In the genomic region with DNA sequence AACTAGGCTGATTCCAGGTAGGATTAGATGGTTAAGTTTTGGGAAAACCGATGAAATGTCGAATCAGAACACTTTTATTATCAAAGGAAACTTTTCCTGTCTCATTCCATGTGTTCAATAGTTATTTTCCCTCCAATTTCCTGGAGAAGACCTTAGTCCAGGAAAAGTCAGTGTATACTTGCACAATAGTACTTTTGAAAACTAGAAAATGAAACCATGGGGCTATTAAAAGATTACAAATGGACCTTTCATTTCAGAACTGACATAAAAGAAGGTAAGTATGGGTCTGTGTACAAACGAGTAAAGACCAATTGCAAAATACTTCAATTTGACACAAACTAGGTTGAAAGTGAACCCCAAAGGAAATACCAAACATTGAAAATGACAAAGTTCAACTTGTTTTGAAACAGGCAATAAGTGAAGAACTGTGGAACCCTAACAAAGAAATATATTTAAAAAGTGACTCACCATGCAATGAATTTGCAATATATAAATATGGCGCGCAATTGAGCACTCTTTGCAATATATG, we compare ENCODE assay signal across 9 cellular contexts. TPM values are rescaled to one million over a fixed set of nuclear protein-coding genes. Genes with fewer than 3 reads are reported as not detected.
DNase-seq lines count a peak whose midpoint lies in the region; ATAC-seq and TF ChIP-seq lines count a peak whose summit lies in the region.
"Had no signal": no experiment of that assay in that cellular context is flagged by ENCODE, and none has a peak within 500 bp of the region (broad histone marks: within the 10 kb centered on the region; RNA-seq: fewer than 3 reads in every experiment).

No MANE protein-coding gene starts in this region.

- H3K27me3 Mint-ChIP-seq in brain = no peaks in the 10 kb centered on the region

- H3K4me1 Mint-ChIP-seq in brain = peaks cover 55% of the 10 kb centered on the region

- peak overlapping the region in 3 of 5 experiments; percentile 41 to 90 (median 60) for H3K27ac Mint-ChIP-seq in brain

- H4K20me1 ChIP-seq in HCT116 (ENCODE audit: insufficient read depth) = no peaks in the 10 kb centered on the region

- peaks cover 54% of the 10 kb centered on the region for H3K79me2 ChIP-seq in HCT116 (ENCODE audit: insufficient read depth, low read length)

- H3K27ac ChIP-seq in HCT116 (ENCODE audit: low read depth, low read length) (peak overlapping the region; percentile 13; the same call in 1 of the 2 replicates), liver (ENCODE audit: low read depth in 1 of 2, low read length in 2 of 2) (peak overlapping the region; percentile 94 to 97), stomach smooth muscle (ENCODE audit: low read length) (peak overlapping the region; percentile 99)

- no peak overlapping the region for H2AFZ ChIP-seq in HCT116 (ENCODE audit: low read depth, low read length, poor library complexity, severe bottlenecking)

- intact Hi-C loops in HCT116 (cut with micrococcal nuclease) = no loop called here

- POLR2A ChIA-PET in HCT116 (lab: Charles Lee) = interaction anchor here (1.4 kb wide), 1 partner anchor 52 kb away, joined by 3 read pairs; the partner anchor contains the start of gene ZFYVE27

- RAD21 ChIA-PET in HCT116 (lab: Charles Lee; ENCODE audit: low non-redundant PET in 1 of 2, low total read pairs in 2 of 2, uncharacterized antibody in 2 of 2, unreplicated experiment in 2 of 2) = no interaction called here

- H3K9me3 Mint-ChIP-seq in brain = no peaks in the 10 kb centered on the region

- TF ChIP-seq CTCF in HCT116 (IDR thresholded peaks at IDR 0.05 in 2 of 3, conservative IDR thresholded peaks at IDR 0.05 in 1 of 3; ENCODE audit: borderline replicate concordance in 1 of 3, insufficient read depth in 1 of 3, low read depth in 2 of 3, low read length in 2 of 3) (no peak), brain (conservative IDR thresholded peaks at IDR 0.05) (no peak), liver (IDR thresholded peaks at IDR 0.05; ENCODE audit: low read depth, low read length, missing input control) (no peak)

- H3K9me3 ChIP-seq in HCT116 (ENCODE audit: control insufficient read depth in 1 of 2, insufficient read depth in 1 of 2, low read depth in 1 of 2, low read length in 2 of 2) = no peaks in the 10 kb centered on the region
- no peaks in the 10 kb centered on the region for H3K9me3 ChIP-seq in liver (ENCODE audit: control insufficient read depth in 4 of 4, low read length in 3 of 4)
- no peaks in the 10 kb centered on the region for H3K9me3 ChIP-seq in stomach smooth muscle (ENCODE audit: control insufficient read depth in 2 of 2, low read length in 2 of 2)

- no peak for TF ChIP-seq RAD21 in HCT116 (IDR thresholded peaks at IDR 0.05; ENCODE audit: low read depth)
- TF ChIP-seq RAD21 in liver (IDR thresholded peaks at IDR 0.05) = peak; percentile 8 to 20

- 0 out of 2 replicates have a peak overlapping the region, but pooled peaks have one; percentile 5 for H3K9ac ChIP-seq in HCT116 (ENCODE audit: low read length)
- H3K9ac ChIP-seq in liver (ENCODE audit: low read depth in 1 of 2, low read length in 2 of 2) = peak overlapping the region; percentile 61 to 95
- H3K9ac ChIP-seq in stomach smooth muscle (ENCODE audit: low read length in 2 of 2) = peak overlapping the region in 1 of 2 donors; percentile 97

- BruUV-seq in HCT116 (replicated peaks; lab: Mats Ljungman, UMichigan) = no TSS peak

- H3K4me3 ChIP-seq in HCT116 (replicated peaks in 1 of 2; ENCODE audit: low read depth in 1 of 2, low read length in 2 of 2) (peak overlapping the region in 1 of 2 experiments; percentile 90; a peak in 1 of 4 replicates), liver (ENCODE audit: low read depth in 1 of 3, low read length in 3 of 3) (peak overlapping the region; percentile 59 to 97 (median 88)), stomach smooth muscle (ENCODE audit: low read length in 2 of 2) (peak overlapping the region; percentile 93 to 95)

- H3K27me3 ChIP-seq in HCT116 (ENCODE audit: insufficient read depth, low read length) (no peaks in the 10 kb centered on the region), liver (ENCODE audit: control insufficient read depth in 4 of 4, insufficient read depth in 4 of 4, low read length in 3 of 4) (no peaks in the 10 kb centered on the region), stomach smooth muscle (ENCODE audit: control insufficient read depth in 1 of 2, insufficient read depth in 2 of 2, low read length in 2 of 2) (no peaks in the 10 kb centered on the region)

- H3K9me2 ChIP-seq in HCT116 (ENCODE audit: insufficient read depth) = no peaks in the 10 kb centered on the region

- ATAC-seq in HCT116 (no peak), GM21825 (IDR thresholded peaks at IDR 0.05; ENCODE audit: unreplicated experiment) (no peak), HG03025 (IDR thresholded peaks at IDR 0.05; ENCODE audit: low FRiP score, unreplicated experiment) (no peak)

- peak overlapping the region; percentile 66 to 94 (median 90) for H3K4me3 Mint-ChIP-seq in brain

- 21% methylated on average over 5 of the region's 5 CpGs for WGBS in liver

- H3K36me3 ChIP-seq in HCT116 (ENCODE audit: control insufficient read depth in 1 of 2, insufficient read depth in 2 of 2, low read length in 2 of 2) = no peaks in the 10 kb centered on the region
- H3K36me3 ChIP-seq in liver (ENCODE audit: control insufficient read depth in 4 of 4, insufficient read depth in 3 of 4, low read depth in 1 of 4, low read length in 3 of 4) = peaks cover 0 to 2% (median 0%) of the 10 kb centered on the region in 4 donors
- H3K36me3 ChIP-seq in stomach smooth muscle (ENCODE audit: control insufficient read depth in 2 of 2, insufficient read depth in 2 of 2, low read length in 2 of 2) = peaks cover 0 to 4% of the 10 kb centered on the region in 2 donors

- peak overlapping the region; percentile 97 for H3K4me2 ChIP-seq in HCT116 (ENCODE audit: low read length)

- H3K36me3 Mint-ChIP-seq in brain = no peaks in the 10 kb centered on the region

- CTCF ChIA-PET in HCT116 (lab: Charles Lee) = interaction anchor here (2.1 to 3.1 kb wide), 3 partner anchors 9 to 24 kb away, joined by 5 to 27 read pairs (median 25); no protein-coding TSS in a partner anchor

- DNase-seq in HCT116 (ENCODE audit: low read depth, low spot score) (no peak), DMS 273 treated with DMSO at 0.1 percent for 48 hours (lab: John Stamatoyannopoulos, UW) (no peak)
- DNase-seq in NK-92 treated with Interleukin-12 subunit alpha and Interleukin-12 subunit beta, amount 100 ng/mL, for 24 hours (lab: John Stamatoyannopoulos, UW) = no peak
- DNase-seq: effector memory CD4-positive, alpha-beta T cell had no signal

- TF ChIP-seq POLR2A in HCT116 (IDR thresholded peaks at IDR 0.05; ENCODE audit: borderline replicate concordance, extremely low read depth, insufficient read depth, insufficient read length) = no peak

- H3K4me1 ChIP-seq in HCT116 (ENCODE audit: control insufficient read depth in 1 of 2, insufficient read depth in 2 of 2, low read length in 2 of 2) = peaks cover 47 to 62% of the 10 kb centered on the region in 2 experiments
- H3K4me1 ChIP-seq in liver (ENCODE audit: control insufficient read depth in 4 of 4, insufficient read depth in 4 of 4, low read length in 3 of 4) = peaks cover 8 to 47% (median 31%) of the 10 kb centered on the region in 4 donors
- H3K4me1 ChIP-seq in stomach smooth muscle (ENCODE audit: control insufficient read depth, insufficient read depth, low read length) = peaks cover 50% of the 10 kb centered on the region

TF ChIP-seq in HCT116, 20 proteins besides CTCF, POLR2A, EP300 and RAD21 (continues in another document):
- TF ChIP-seq CBX3 (IDR thresholded peaks at IDR 0.05; ENCODE audit: low read depth) = no peak

TF ChIP-seq in liver, 16 proteins besides CTCF, POLR2A, EP300 and RAD21 (continues in another document):
- peak; percentile 21 for TF ChIP-seq TAF1 (conservative IDR thresholded peaks at IDR 0.05)
- TF ChIP-seq NR2F2 (IDR thresholded peaks at IDR 0.05) = no peak
- peak; percentile 87 for TF ChIP-seq SP1 (IDR thresholded peaks at IDR 0.05)
- peak in 1 of 2 donors; percentile 34 for TF ChIP-seq GABPA (IDR thresholded peaks at IDR 0.05 in 1 of 2, conservative IDR thresholded peaks at IDR 0.05 in 1 of 2)
- peak in 1 of 2 donors; percentile 83 for TF ChIP-seq EGR1 (IDR thresholded peaks at IDR 0.05; ENCODE audit: low read depth in 2 of 2)
- peak; percentile 41 to 77 for TF ChIP-seq RXRA (IDR thresholded peaks at IDR 0.05)
- TF ChIP-seq ATF3 (IDR thresholded peaks at IDR 0.05) = peak; percentile 65
- TF ChIP-seq FOXA1 (IDR thresholded peaks at IDR 0.05) = peak; percentile 57
- peak; percentile 58 for TF ChIP-seq FOXA2 (IDR thresholded peaks at IDR 0.05)

RNA-seq across cellular contexts. Expression of gene AVPI1, which starts 2.1 kb away (rescaled TPM):
- total RNA-seq in HCT116 (2021; ENCODE audit: unreplicated experiment) (26.7 TPM), liver (1 to 10 TPM; 6.6 to 7.8 TPM)
- 37.1 and 59.0 TPM in 2 replicates for polyA plus RNA-seq in HCT116 (2012)
- polyA plus RNA-seq in brain (ENCODE audit: insufficient read depth, low read depth, low replicate concordance) (13.2 TPM), liver (10 to 100 TPM; 16.0 to 22.1 TPM)

RNA-seq across cellular contexts. Expression of gene MARVELD1, which starts 28.6 kb away (rescaled TPM):
- 36.1 TPM for total RNA-seq in HCT116 (2021; ENCODE audit: unreplicated experiment)
- 21.0 and 25.9 TPM in 2 replicates for polyA plus RNA-seq in HCT116 (2012)
- 5.8 TPM for polyA plus RNA-seq in brain (ENCODE audit: insufficient read depth, low read depth, low replicate concordance)
- 1 to 10 TPM; 2.3 to 3.3 TPM for total RNA-seq in liver
- polyA plus RNA-seq in liver = 1 to 10 TPM in 1 of 2 donors, under 1 TPM in 1; 0.72 to 3.3 TPM

RNA-seq across cellular contexts. Expression of gene PI4K2A, which starts 44.5 kb away (rescaled TPM):
- 20.0 TPM for total RNA-seq in HCT116 (2021; ENCODE audit: unreplicated experiment)
- 17.8 TPM in 2 replicates for polyA plus RNA-seq in HCT116 (2012)
- polyA plus RNA-seq in brain (ENCODE audit: insufficient read depth, low read depth, low replicate concordance) = 23.3 TPM
- total RNA-seq in liver = 10 to 100 TPM; 12.1 to 17.6 TPM
- 10 to 100 TPM in 1 of 2 donors, 1 to 10 TPM in 1; 4.4 to 10.2 TPM for polyA plus RNA-seq in liver

RNA-seq across cellular contexts. Expression of gene MORN4, which starts 51.6 kb away (rescaled TPM):
- 8.0 TPM for total RNA-seq in HCT116 (2021; ENCODE audit: unreplicated experiment)
- polyA plus RNA-seq in HCT116 (2012) = 9.7 and 13.9 TPM in 2 replicates
- 26.5 TPM for polyA plus RNA-seq in brain (ENCODE audit: insufficient read depth, low read depth, low replicate concordance)
- total RNA-seq in liver = 1 to 10 TPM in 1 of 2 donors, under 1 TPM in 1; 0.42 to 2.5 TPM
- 1 to 10 TPM; 1.7 to 3.1 TPM for polyA plus RNA-seq in liver

RNA-seq across cellular contexts. Expression of gene ZFYVE27, which starts 52.0 kb away (rescaled TPM):
- total RNA-seq in HCT116 (2021; ENCODE audit: unreplicated experiment) = 28.4 TPM
- 12.8 and 15.3 TPM in 2 replicates for polyA plus RNA-seq in HCT116 (2012)
- polyA plus RNA-seq in brain (ENCODE audit: insufficient read depth, low read depth, low replicate concordance) = 27.4 TPM
- 10 to 100 TPM; 14.6 to 25.9 TPM for total RNA-seq in liver
- 10 to 100 TPM; 10.2 to 11.6 TPM for polyA plus RNA-seq in liver

Comparison
In these comparisons a context has a peak if more than half of its experiments do, and no peak if none do; other contexts are left out.
1. H3K27ac ChIP-seq: peak in every context shown above with its lines; median percentile 99 in stomach smooth muscle; 96 in liver; 13 in HCT116.